Comparison of ENCODE assay signal across 9 cellular contexts in the genomic region with DNA sequence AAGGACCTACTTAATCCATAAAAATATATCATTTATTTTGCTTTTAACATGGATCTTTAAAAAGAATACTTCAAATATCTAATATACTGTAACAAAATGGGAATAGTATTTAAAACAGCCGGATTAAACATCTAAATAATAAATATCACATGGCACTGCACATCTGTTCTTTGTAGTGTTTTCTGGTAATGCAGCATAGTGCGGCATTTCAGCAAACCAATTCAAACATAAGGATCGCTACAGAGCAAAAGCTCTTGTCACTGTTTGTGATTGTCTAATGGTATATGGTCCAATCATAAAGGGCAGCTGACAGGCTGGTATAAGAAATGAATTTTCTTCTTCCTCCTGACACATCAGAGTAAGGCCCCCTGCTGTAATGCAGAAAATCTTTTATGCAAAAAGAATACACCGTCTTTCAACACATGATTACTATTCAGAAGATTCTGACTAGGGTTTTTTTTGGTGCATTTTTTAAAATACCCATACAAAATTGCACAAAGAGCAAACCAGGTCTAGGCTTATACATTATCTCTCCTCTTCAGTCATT. TPM values are rescaled to one million over a fixed set of nuclear protein-coding genes. Genes with fewer than 3 reads are reported as not detected.
"Had no signal": no experiment of that assay in that cellular context is flagged by ENCODE, and none has a peak within 500 bp of the region (broad histone marks: within the 10 kb centered on the region; RNA-seq: fewer than 3 reads in every experiment).

No MANE protein-coding gene starts in this region.

- H3K4me3 ChIP-seq: GM23248, GM23338, HAP-1 had no signal

- H2AFZ ChIP-seq: GM23248, GM23338 had no signal

- H3K4me2 ChIP-seq: GM23338 had no signal

- H3K36me3 ChIP-seq: HAP-1 had no signal

- H3K27ac ChIP-seq: GM23248 had no signal

- H3K9ac ChIP-seq: GM23248 had no signal

- DNase-seq: GM23248, GOT3, H7, H9, HCEC 1CT, HFFc6 had no signal

- H3K9me3 ChIP-seq: HAP-1 had no signal

- ATAC-seq: GM23338, HCT116 had no signal

RNA-seq across cellular contexts. Expression of gene POU3F2, which starts 40.0 kb away (rescaled TPM):
- total RNA-seq: GM23248 had no signal
